ENCODE assay signal across 15 cellular contexts in the genomic region with DNA sequence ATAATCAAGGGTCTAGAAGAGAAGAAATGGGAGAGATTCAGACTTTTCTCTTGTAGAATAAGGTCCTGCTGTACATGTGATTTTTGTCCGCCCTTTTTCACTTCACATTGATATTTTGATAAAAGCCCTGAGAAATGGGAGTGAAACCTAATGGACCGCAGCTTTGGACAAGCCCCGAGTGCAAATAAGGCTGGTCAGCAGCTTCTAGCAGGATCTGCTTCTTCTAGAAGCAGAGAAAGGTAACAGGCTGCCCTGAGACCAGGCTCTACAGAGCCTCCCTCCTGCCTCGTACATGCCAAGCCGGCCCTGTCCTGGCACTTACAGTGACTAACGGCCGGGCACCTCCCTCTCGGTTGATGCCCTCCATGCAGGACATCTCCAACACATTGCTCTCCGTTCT. TPM values are rescaled to one million over a fixed set of nuclear protein-coding genes. Genes with fewer than 3 reads are reported as not detected.
DNase-seq lines count a peak whose midpoint lies in the region; ATAC-seq and TF ChIP-seq lines count a peak whose summit lies in the region.
"Had no signal": no experiment of that assay in that cellular context is flagged by ENCODE, and none has a peak within 500 bp of the region (broad histone marks: within the 10 kb centered on the region; RNA-seq: fewer than 3 reads in every experiment).

No MANE protein-coding gene starts in this region.

- H3K4me1 ChIP-seq in thymus (ENCODE audit: control insufficient read depth, insufficient read depth, low read length): no peaks in the 10 kb centered on the region
- H3K4me1 ChIP-seq: lower lobe of right lung had no signal

- H3K36me3 Mint-ChIP-seq in natural killer cell: no peaks in the 10 kb centered on the region
- no peaks in the 10 kb centered on the region for H3K36me3 Mint-ChIP-seq in natural killer cell treated with Interleukin-12 subunit alpha and Interleukin-12 subunit beta and Interleukin-15 and Interleukin-18, amount 100 ng/mL, for 72 hours
- no peaks in the 10 kb centered on the region for H3K36me3 Mint-ChIP-seq in activated T-helper 2 cell treated with anti-CD3 and anti-CD28 coated beads, Interferon-gamma antibody, Interleukin-2, Interleukin-4, amounts not matched to agents 10 μg/mL and 5 μg/mL and 100 μg/mL, durations not matched to agents 14 hours and 24 hours and 36 hours (ENCODE audit: low read depth)

- over 99% methylated on average over 9 of the region's 9 CpGs for WGBS in thymus

- H3K36me3 ChIP-seq in thymus (ENCODE audit: control insufficient read depth, insufficient read depth): peaks cover 3% of the 10 kb centered on the region

- no peak overlapping the region for H3K4me3 ChIP-seq in thymus (ENCODE audit: low read length)

- no peak for DNase-seq in natural killer cell
- no peak for DNase-seq in natural killer cell treated with Interleukin-12 subunit alpha and Interleukin-12 subunit beta and Interleukin-15 and Interleukin-18, amount 100 ng/mL, for 72 hours (ENCODE audit: low spot score)
- DNase-seq in activated T-helper 2 cell treated with anti-CD3 and anti-CD28 coated beads, Interferon-gamma antibody, Interleukin-2, Interleukin-4, amounts not matched to agents 10 μg/mL and 5 μg/mL and 100 μg/mL, durations not matched to agents 14 hours and 24 hours and 36 hours (ENCODE audit: low spot score): no peak
- DNase-seq in NCI-H1092 (lab: John Stamatoyannopoulos, UW): no peak
- DNase-seq in left lobe of liver (ENCODE audit: low spot score): no peak
- DNase-seq: activated effector memory CD4-positive, alpha-beta T cell treated with anti-CD3 and anti-CD28 coated beads, Interleukin-2, amount 50 U/mL, for 16 hours; effector memory CD4-positive, alpha-beta T cell; lower lobe of right lung; NCI-H1436; NCI-H82; stimulated activated CD4-positive, alpha-beta T cell treated with anti-CD3 and anti-CD28 coated beads, Interleukin-2, amount 100 ng/mL, for 24 hours had no signal

- no peaks in the 10 kb centered on the region for H3K27me3 ChIP-seq in thymus (ENCODE audit: control insufficient read depth, insufficient read depth)

- no peak for ATAC-seq in natural killer cell
- no peak for ATAC-seq in natural killer cell treated with Interleukin-12 subunit alpha and Interleukin-12 subunit beta and Interleukin-15 and Interleukin-18, amount 100 ng/mL, for 72 hours
- ATAC-seq in HG02943 (IDR thresholded peaks at IDR 0.05; ENCODE audit: low read depth, unreplicated experiment): peak; percentile 12
- ATAC-seq in HG02759 (IDR thresholded peaks at IDR 0.05; ENCODE audit: unreplicated experiment): no peak
- ATAC-seq in left lobe of liver: no peak
- ATAC-seq: lower lobe of right lung, SK-N-SH treated with all-trans-retinoic acid at 6 μM for 48 hours had no signal

- peak overlapping the region; percentile 19 to 87 for H3K27ac Mint-ChIP-seq in natural killer cell
- peak overlapping the region in 1 of 2 donors; percentile 39 for H3K27ac Mint-ChIP-seq in natural killer cell treated with Interleukin-12 subunit alpha and Interleukin-12 subunit beta and Interleukin-15 and Interleukin-18, amount 100 ng/mL, for 72 hours
- peak overlapping the region; percentile 56 for H3K27ac Mint-ChIP-seq in activated T-helper 2 cell treated with anti-CD3 and anti-CD28 coated beads, Interferon-gamma antibody, Interleukin-2, Interleukin-4, amounts not matched to agents 10 μg/mL and 5 μg/mL and 100 μg/mL, durations not matched to agents 14 hours and 24 hours and 36 hours

- no peaks in the 10 kb centered on the region for H3K9me3 ChIP-seq in thymus (ENCODE audit: control insufficient read depth)
- H3K9me3 ChIP-seq: lower lobe of right lung had no signal

- H3K9me3 Mint-ChIP-seq in natural killer cell: no peaks in the 10 kb centered on the region
- no peaks in the 10 kb centered on the region for H3K9me3 Mint-ChIP-seq in natural killer cell treated with Interleukin-12 subunit alpha and Interleukin-12 subunit beta and Interleukin-15 and Interleukin-18, amount 100 ng/mL, for 72 hours
- no peaks in the 10 kb centered on the region for H3K9me3 Mint-ChIP-seq in activated T-helper 2 cell treated with anti-CD3 and anti-CD28 coated beads, Interferon-gamma antibody, Interleukin-2, Interleukin-4, amounts not matched to agents 10 μg/mL and 5 μg/mL and 100 μg/mL, durations not matched to agents 14 hours and 24 hours and 36 hours

- TF ChIP-seq CTCF in natural killer cell (IDR thresholded peaks at IDR 0.05): no peak

- H3K27ac ChIP-seq in thymus (ENCODE audit: low read depth): peak overlapping the region; percentile 5
- H3K27ac ChIP-seq: lower lobe of right lung had no signal

- intact Hi-C loops in natural killer cell (cut with micrococcal nuclease): no loop called here
- intact Hi-C loops in activated T-helper 2 cell treated with anti-CD3 and anti-CD28 coated beads, Interferon-gamma antibody, Interleukin-2, Interleukin-4, amounts not matched to agents 10 μg/mL and 5 μg/mL and 100 μg/mL, durations not matched to agents 14 hours and 24 hours and 36 hours (cut with micrococcal nuclease): no loop called here

- peak overlapping the region; percentile 40 for H3K4me3 Mint-ChIP-seq in natural killer cell
- no peak overlapping the region for H3K4me3 Mint-ChIP-seq in natural killer cell treated with Interleukin-12 subunit alpha and Interleukin-12 subunit beta and Interleukin-15 and Interleukin-18, amount 100 ng/mL, for 72 hours
- H3K4me3 Mint-ChIP-seq in activated T-helper 2 cell treated with anti-CD3 and anti-CD28 coated beads, Interferon-gamma antibody, Interleukin-2, Interleukin-4, amounts not matched to agents 10 μg/mL and 5 μg/mL and 100 μg/mL, durations not matched to agents 14 hours and 24 hours and 36 hours (ENCODE audit: low read depth): no peak overlapping the region

- no peaks in the 10 kb centered on the region for H3K27me3 Mint-ChIP-seq in natural killer cell (ENCODE audit: low read depth in 2 of 2)
- H3K27me3 Mint-ChIP-seq in natural killer cell treated with Interleukin-12 subunit alpha and Interleukin-12 subunit beta and Interleukin-15 and Interleukin-18, amount 100 ng/mL, for 72 hours: no peaks in the 10 kb centered on the region
- no peaks in the 10 kb centered on the region for H3K27me3 Mint-ChIP-seq in activated T-helper 2 cell treated with anti-CD3 and anti-CD28 coated beads, Interferon-gamma antibody, Interleukin-2, Interleukin-4, amounts not matched to agents 10 μg/mL and 5 μg/mL and 100 μg/mL, durations not matched to agents 14 hours and 24 hours and 36 hours (ENCODE audit: low read depth)

- H3K4me1 Mint-ChIP-seq in natural killer cell: peaks cover 6 to 9% of the 10 kb centered on the region in 2 donors
- H3K4me1 Mint-ChIP-seq in natural killer cell treated with Interleukin-12 subunit alpha and Interleukin-12 subunit beta and Interleukin-15 and Interleukin-18, amount 100 ng/mL, for 72 hours (ENCODE audit: low read depth in 2 of 2): peaks cover 5 to 14% of the 10 kb centered on the region in 2 donors
- H3K4me1 Mint-ChIP-seq in activated T-helper 2 cell treated with anti-CD3 and anti-CD28 coated beads, Interferon-gamma antibody, Interleukin-2, Interleukin-4, amounts not matched to agents 10 μg/mL and 5 μg/mL and 100 μg/mL, durations not matched to agents 14 hours and 24 hours and 36 hours (ENCODE audit: low read depth): peaks cover 14% of the 10 kb centered on the region

RNA-seq across cellular contexts. Expression of a gene that starts 33.4 kb away (rescaled TPM):
- total RNA-seq in natural killer cell: 1 to 10 TPM in 2 of 3 donors, under 1 TPM in 1; 0.61 to 1.3 (median 1.2) TPM
- total RNA-seq in natural killer cell treated with Interleukin-12 subunit alpha and Interleukin-12 subunit beta and Interleukin-15 and Interleukin-18, amount 100 ng/mL, for 72 hours: 1 to 10 TPM in 1 of 2 donors, under 1 TPM in 1; 0.90 to 2.6 TPM
- total RNA-seq in activated T-helper 2 cell treated with anti-CD3 and anti-CD28 coated beads, Interferon-gamma antibody, Interleukin-2, Interleukin-4, amounts not matched to agents 10 μg/mL and 5 μg/mL and 100 μg/mL, durations not matched to agents 14 hours and 24 hours and 36 hours: 1.0 and 1.3 TPM in 2 replicates
- 0.71 TPM for polyA plus RNA-seq in thymus
- total RNA-seq in left lobe of liver: 2.3 TPM
